ENCODE assay signal across 23 cellular contexts in genomic region chr9:95175523-95175922, GRCh38.
DNase-seq lines count a peak whose midpoint lies in the region; ATAC-seq and TF ChIP-seq lines count a peak whose summit lies in the region.
"Had no signal": no experiment of that assay in that cellular context is flagged by ENCODE, and none has a peak within 500 bp of the region (broad histone marks: within the 10 kb centered on the region; RNA-seq: fewer than 3 reads in every experiment).

No MANE protein-coding gene starts in this region.

- no peak for ATAC-seq in activated CD8-positive, alpha-beta memory T cell treated with anti-CD3 and anti-CD28 coated beads, Interleukin-2, amount 10 ng/mL, durations not matched to agents 7 days and 5 days
- no peak for ATAC-seq in HG02763 (IDR thresholded peaks at IDR 0.05; ENCODE audit: unreplicated experiment)
- ATAC-seq: activated naive CD4-positive, alpha-beta T cell treated with anti-CD3 and anti-CD28 coated beads, Interleukin-2, amount 50 U/mL, for 72 hours; HepG2; left ventricle myocardium superior; SK-N-SH treated with all-trans-retinoic acid at 6 μM for 48 hours had no signal

- intact Hi-C loops in CD14-positive monocyte (cut with micrococcal nuclease), result no loop called here

- H3K4me3 Mint-ChIP-seq in activated CD8-positive, alpha-beta memory T cell treated with anti-CD3 and anti-CD28 coated beads, Interleukin-2, amount 10 ng/mL, durations not matched to agents 7 days and 5 days, result no peak overlapping the region
- no peak overlapping the region for H3K4me3 Mint-ChIP-seq in CD14-positive monocyte
- H3K4me3 Mint-ChIP-seq: activated CD4-positive, alpha-beta T cell treated with anti-CD3 and anti-CD28 coated beads, Interleukin-2, amount 10 ng/mL, durations not matched to agents 24 days and 14 days; activated T-helper 1 cell treated with anti-CD3 and anti-CD28 coated beads, Interleukin-12 subunit alpha, Interleukin-12 subunit beta, Interleukin-2, Interleukin-4 antibody, amounts not matched to agents 30 ng/mL and 10 ng/mL and 1 ng/mL, durations not matched to agents 14 hours and 24 hours and 36 hours; endodermal cell; naive B cell had no signal

- DNase-seq in NCI-H2081 (lab: John Stamatoyannopoulos, UW) (peak; percentile 28 to 83), NCI-H2081 treated with DMSO at 0.1 percent for 48 hours (lab: John Stamatoyannopoulos, UW) (no peak), NCI-H2107 (lab: John Stamatoyannopoulos, UW) (peak; percentile 62), NCI-H524 treated with DMSO at 0.1 percent for 48 hours (lab: John Stamatoyannopoulos, UW) (peak; percentile 86), retina (peak; percentile 6), CD14-positive monocyte (ENCODE audit: low spot score) (no peak)
- DNase-seq in activated CD8-positive, alpha-beta memory T cell treated with anti-CD3 and anti-CD28 coated beads, Interleukin-2, amount 10 ng/mL, durations not matched to agents 7 days and 5 days, result no peak
- DNase-seq: activated CD4-positive, alpha-beta T cell treated with anti-CD3 and anti-CD28 coated beads, Interleukin-2, amount 10 ng/mL, durations not matched to agents 24 days and 14 days; aorta; DMS79 treated with DMSO at 0.1 percent for 48 hours; endodermal cell; left ventricle myocardium superior; naive B cell; NCI-H1436; NCI-H526 treated with DMSO at 0.1 percent for 48 hours; OCI-M1; small intestine; stimulated activated CD4-positive, alpha-beta T cell treated with anti-CD3 and anti-CD28 coated beads, Interleukin-1b, Interleukin-23, amount 100 ng/mL, for 48 hours had no signal

- no peak for TF ChIP-seq CTCF in CD14-positive monocyte (IDR thresholded peaks at IDR 0.05)

- H3K36me3 Mint-ChIP-seq in activated CD8-positive, alpha-beta memory T cell treated with anti-CD3 and anti-CD28 coated beads, Interleukin-2, amount 10 ng/mL, durations not matched to agents 7 days and 5 days, result peaks cover 3% of the 10 kb centered on the region
- peaks cover 0 to under 1% of the 10 kb centered on the region in 2 donors for H3K36me3 Mint-ChIP-seq in CD14-positive monocyte
- H3K36me3 Mint-ChIP-seq: activated naive CD4-positive, alpha-beta T cell treated with anti-CD3 and anti-CD28 coated beads, Interleukin-2, amount 50 U/mL, for 72 hours had no signal

- no peaks in the 10 kb centered on the region for H3K9me3 Mint-ChIP-seq in activated CD8-positive, alpha-beta memory T cell treated with anti-CD3 and anti-CD28 coated beads, Interleukin-2, amount 10 ng/mL, durations not matched to agents 7 days and 5 days (ENCODE audit: low read depth)
- no peaks in the 10 kb centered on the region for H3K9me3 Mint-ChIP-seq in CD14-positive monocyte
- H3K9me3 Mint-ChIP-seq: activated CD4-positive, alpha-beta T cell treated with anti-CD3 and anti-CD28 coated beads, Interleukin-2, amount 10 ng/mL, durations not matched to agents 24 days and 14 days; activated naive CD4-positive, alpha-beta T cell treated with anti-CD3 and anti-CD28 coated beads, Interleukin-2, amount 50 U/mL, for 72 hours; activated T-helper 1 cell treated with anti-CD3 and anti-CD28 coated beads, Interleukin-12 subunit alpha, Interleukin-12 subunit beta, Interleukin-2, Interleukin-4 antibody, amounts not matched to agents 30 ng/mL and 10 ng/mL and 1 ng/mL, durations not matched to agents 14 hours and 24 hours and 36 hours; endodermal cell; naive B cell had no signal

- CTCF ChIA-PET in activated CD8-positive, alpha-beta memory T cell treated with anti-CD3 and anti-CD28 coated beads, Interleukin-2, amount 10 ng/mL, durations not matched to agents 7 days and 5 days (lab: Charles Lee), result interaction anchor here (0.5 kb wide), 1 partner anchor 34 kb away, joined by 3 read pairs; no protein-coding TSS in a partner anchor

- H3K27me3 Mint-ChIP-seq in activated CD8-positive, alpha-beta memory T cell treated with anti-CD3 and anti-CD28 coated beads, Interleukin-2, amount 10 ng/mL, durations not matched to agents 7 days and 5 days, result no peaks in the 10 kb centered on the region
- peaks cover 0 to 4% (median 2%) of the 10 kb centered on the region in 3 donors for H3K27me3 Mint-ChIP-seq in CD14-positive monocyte (ENCODE audit: low read depth in 3 of 3)
- H3K27me3 Mint-ChIP-seq: activated CD4-positive, alpha-beta T cell treated with anti-CD3 and anti-CD28 coated beads, Interleukin-2, amount 10 ng/mL, durations not matched to agents 24 days and 14 days; naive B cell had no signal

- peaks cover 10% of the 10 kb centered on the region for H3K4me1 Mint-ChIP-seq in activated CD8-positive, alpha-beta memory T cell treated with anti-CD3 and anti-CD28 coated beads, Interleukin-2, amount 10 ng/mL, durations not matched to agents 7 days and 5 days
- H3K4me1 Mint-ChIP-seq in CD14-positive monocyte, result no peaks in the 10 kb centered on the region
- H3K4me1 Mint-ChIP-seq: naive B cell had no signal

- H3K27ac Mint-ChIP-seq in activated CD8-positive, alpha-beta memory T cell treated with anti-CD3 and anti-CD28 coated beads, Interleukin-2, amount 10 ng/mL, durations not matched to agents 7 days and 5 days, result no peak overlapping the region
- H3K27ac Mint-ChIP-seq in CD14-positive monocyte, result peak overlapping the region in 1 of 7 donors; percentile 3
- H3K27ac Mint-ChIP-seq: activated CD4-positive, alpha-beta T cell treated with anti-CD3 and anti-CD28 coated beads, Interleukin-2, amount 10 ng/mL, durations not matched to agents 24 days and 14 days; activated T-helper 1 cell treated with anti-CD3 and anti-CD28 coated beads, Interleukin-12 subunit alpha, Interleukin-12 subunit beta, Interleukin-2, Interleukin-4 antibody, amounts not matched to agents 30 ng/mL and 10 ng/mL and 1 ng/mL, durations not matched to agents 14 hours and 24 hours and 36 hours; endodermal cell had no signal

Comparison
In these comparisons a context has a peak if more than half of its experiments do, and no peak if none do; other contexts are left out.
1. DNase-seq: peak in NCI-H2081 (2 of 2), NCI-H2107 (single experiment), NCI-H524 treated with DMSO at 0.1 percent for 48 hours (single experiment) and retina (single experiment); none in NCI-H2081 treated with DMSO at 0.1 percent for 48 hours (single experiment), activated CD8-positive, alpha-beta memory T cell treated with anti-CD3 and anti-CD28 coated beads, Interleukin-2, amount 10 ng/mL, durations not matched to agents 7 days and 5 days (single experiment) and CD14-positive monocyte (single experiment).